ENCODE assay signal across 18 cellular contexts in the genomic region with DNA sequence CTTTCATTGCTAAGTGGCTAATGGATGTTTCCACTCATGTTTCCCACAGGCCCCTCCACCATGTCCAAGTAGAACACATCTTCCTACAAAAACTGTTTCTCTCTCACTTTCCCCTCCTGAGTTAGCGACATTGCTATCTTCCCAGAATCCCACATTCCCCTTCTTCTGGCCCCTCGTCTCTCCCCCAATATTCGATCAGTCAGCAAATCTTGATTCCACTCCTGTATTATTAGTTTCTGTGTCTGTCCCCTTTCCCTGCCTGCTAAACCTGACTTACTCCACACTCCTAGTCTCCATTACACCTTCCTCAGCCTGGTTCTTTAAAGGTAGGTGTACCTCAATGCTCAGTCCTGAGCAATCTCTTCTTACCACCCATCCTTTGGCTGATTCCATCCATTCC. TPM values are rescaled to one million over a fixed set of nuclear protein-coding genes. Genes with fewer than 3 reads are reported as not detected.
DNase-seq lines count a peak whose midpoint lies in the region; FAIRE-seq and TF ChIP-seq lines count a peak whose summit lies in the region.
"Had no signal": no experiment of that assay in that cellular context is flagged by ENCODE, and none has a peak within 500 bp of the region (broad histone marks: within the 10 kb centered on the region; RNA-seq: fewer than 3 reads in every experiment).

No MANE protein-coding gene starts in this region.

- H3K36me3 Mint-ChIP-seq in astrocyte (ENCODE audit: low read depth, unreplicated experiment): peaks cover 6% of the 10 kb centered on the region
- H3K36me3 Mint-ChIP-seq: CD4-positive, CD25-positive, alpha-beta regulatory T cell; CD8-positive, alpha-beta T cell had no signal

- TF ChIP-seq CTCF in astrocyte (IDR thresholded peaks at IDR 0.05; ENCODE audit: insufficient read depth, low read depth, low read length) (no peak), kidney (IDR thresholded peaks at IDR 0.05; ENCODE audit: borderline replicate concordance, extremely low read depth, insufficient read depth) (no peak)

- peaks cover 2% of the 10 kb centered on the region for H3K9me3 Mint-ChIP-seq in astrocyte (ENCODE audit: unreplicated experiment)
- H3K9me3 Mint-ChIP-seq: CD8-positive, alpha-beta T cell; HFFc6 had no signal

- intact Hi-C loops in kidney (cut with DNase I): no loop called here

- H3K4me1 ChIP-seq in astrocyte (ENCODE audit: insufficient read depth, low read length) (no peaks in the 10 kb centered on the region), kidney (ENCODE audit: control insufficient read depth in 1 of 2, insufficient read depth in 1 of 2, low read depth in 1 of 2, low read length in 2 of 2) (no peaks in the 10 kb centered on the region)
- H3K4me1 ChIP-seq: BLaER1, Caco-2 had no signal

- no peak overlapping the region for H3K27ac Mint-ChIP-seq in astrocyte (ENCODE audit: unreplicated experiment)
- H3K27ac Mint-ChIP-seq: B cell; CD4-positive, CD25-positive, alpha-beta regulatory T cell; CD8-positive, alpha-beta T cell; HFFc6 had no signal

- H4K20me1 ChIP-seq in astrocyte (ENCODE audit: insufficient read depth, low read length): no peaks in the 10 kb centered on the region
- H4K20me1 ChIP-seq: BLaER1 had no signal

- H3K9me3 ChIP-seq in astrocyte (ENCODE audit: insufficient read depth, low read depth, low read length) (no peaks in the 10 kb centered on the region), kidney (ENCODE audit: control insufficient read depth in 1 of 2, low read length in 2 of 2) (no peaks in the 10 kb centered on the region)
- H3K9me3 ChIP-seq: BLaER1, Caco-2, HAP-1 had no signal

- no peak overlapping the region for H3K9ac ChIP-seq in astrocyte (ENCODE audit: low read length)
- H3K9ac ChIP-seq in kidney (ENCODE audit: low read length in 2 of 2): no peak overlapping the region
- H3K9ac ChIP-seq: BLaER1 had no signal

- H3K27me3 Mint-ChIP-seq in astrocyte (ENCODE audit: low read depth, unreplicated experiment): peaks cover 2% of the 10 kb centered on the region

- peak overlapping the region; percentile 23 for H3K4me3 Mint-ChIP-seq in astrocyte (ENCODE audit: unreplicated experiment)
- H3K4me3 Mint-ChIP-seq: B cell; CD4-positive, CD25-positive, alpha-beta regulatory T cell; CD8-positive, alpha-beta T cell; HFFc6 had no signal

- no peak overlapping the region for H3K4me3 ChIP-seq in astrocyte (ENCODE audit: insufficient read depth, low read depth, low read length)
- H3K4me3 ChIP-seq in kidney (ENCODE audit: low read length in 2 of 2): no peak overlapping the region
- H3K4me3 ChIP-seq: BLaER1, HAP-1 had no signal

- DNase-seq in HTR-8/SVneo (ENCODE audit: insufficient read length, low spot score) (no peak), astrocyte (ENCODE audit: low read depth) (no peak), kidney (no peak)
- no peak for DNase-seq in activated CD8-positive, alpha-beta memory T cell treated with anti-CD3 and anti-CD28 coated beads, Interleukin-2, amount 50 U/mL, for 48 hours
- DNase-seq: Caco-2; CD4-positive, CD25-positive, alpha-beta regulatory T cell; CD8-positive, alpha-beta T cell; DMS153; DND-41; GOT3; HFFc6 had no signal

- H3K36me3 ChIP-seq in astrocyte (ENCODE audit: insufficient read depth, low read length) (no peaks in the 10 kb centered on the region), kidney (ENCODE audit: control insufficient read depth in 1 of 2, insufficient read depth in 2 of 2, low read length in 2 of 2) (no peaks in the 10 kb centered on the region)
- H3K36me3 ChIP-seq: BLaER1, HAP-1 had no signal

- H3K27me3 ChIP-seq in astrocyte (ENCODE audit: insufficient read depth, low read length): no peaks in the 10 kb centered on the region
- H3K27me3 ChIP-seq: BLaER1 had no signal

- FAIRE-seq in HTR-8/SVneo (lab: Jason Lieb, UNC) (peak; percentile 51), astrocyte (lab: Jason Lieb, UNC) (no peak), kidney (lab: Jason Lieb, UNC) (no peak)
- FAIRE-seq: G401.6, GM12892, H54 had no signal

- H3K4me1 Mint-ChIP-seq in astrocyte (ENCODE audit: low read depth, unreplicated experiment): no peaks in the 10 kb centered on the region
- H3K4me1 Mint-ChIP-seq: B cell; CD4-positive, CD25-positive, alpha-beta regulatory T cell had no signal

- H3K79me2 ChIP-seq in astrocyte (ENCODE audit: insufficient read depth, low read length): no peaks in the 10 kb centered on the region

- H3K27ac ChIP-seq in astrocyte (ENCODE audit: low read depth, low read length): no peak overlapping the region
- H3K27ac ChIP-seq in kidney (ENCODE audit: low read depth in 2 of 2, low read length in 2 of 2): no peak overlapping the region
- H3K27ac ChIP-seq: BLaER1, C4-2B had no signal

- no peak overlapping the region for H2AFZ ChIP-seq in astrocyte (ENCODE audit: low read depth, low read length)

- H3K4me2 ChIP-seq in astrocyte (ENCODE audit: low read length): no peak overlapping the region
- H3K4me2 ChIP-seq: BLaER1 had no signal

RNA-seq across cellular contexts. Expression of a gene that starts 19.3 kb away (rescaled TPM):
- total RNA-seq in astrocyte (68.2 and 69.0 TPM in 2 replicates), kidney (46.5 TPM)
- polyA plus RNA-seq in kidney (ENCODE audit: insufficient read depth, low read depth, low replicate concordance): 7.4 TPM

RNA-seq across cellular contexts. Expression of a gene that starts 37.9 kb away (rescaled TPM):
- 16.6 and 18.7 TPM in 2 replicates for total RNA-seq in astrocyte
- 19.6 TPM for total RNA-seq in kidney
- polyA plus RNA-seq in kidney (ENCODE audit: insufficient read depth, low read depth, low replicate concordance): 26.2 TPM

RNA-seq across cellular contexts. Expression of a gene that starts 58.8 kb away (rescaled TPM):
- 69.4 and 73.4 TPM in 2 replicates for total RNA-seq in astrocyte
- total RNA-seq in kidney: 53.6 TPM
- 22.7 TPM for polyA plus RNA-seq in kidney (ENCODE audit: insufficient read depth, low read depth, low replicate concordance)
